Comparison of ENCODE assay signal across 14 cellular contexts in the genomic region with DNA sequence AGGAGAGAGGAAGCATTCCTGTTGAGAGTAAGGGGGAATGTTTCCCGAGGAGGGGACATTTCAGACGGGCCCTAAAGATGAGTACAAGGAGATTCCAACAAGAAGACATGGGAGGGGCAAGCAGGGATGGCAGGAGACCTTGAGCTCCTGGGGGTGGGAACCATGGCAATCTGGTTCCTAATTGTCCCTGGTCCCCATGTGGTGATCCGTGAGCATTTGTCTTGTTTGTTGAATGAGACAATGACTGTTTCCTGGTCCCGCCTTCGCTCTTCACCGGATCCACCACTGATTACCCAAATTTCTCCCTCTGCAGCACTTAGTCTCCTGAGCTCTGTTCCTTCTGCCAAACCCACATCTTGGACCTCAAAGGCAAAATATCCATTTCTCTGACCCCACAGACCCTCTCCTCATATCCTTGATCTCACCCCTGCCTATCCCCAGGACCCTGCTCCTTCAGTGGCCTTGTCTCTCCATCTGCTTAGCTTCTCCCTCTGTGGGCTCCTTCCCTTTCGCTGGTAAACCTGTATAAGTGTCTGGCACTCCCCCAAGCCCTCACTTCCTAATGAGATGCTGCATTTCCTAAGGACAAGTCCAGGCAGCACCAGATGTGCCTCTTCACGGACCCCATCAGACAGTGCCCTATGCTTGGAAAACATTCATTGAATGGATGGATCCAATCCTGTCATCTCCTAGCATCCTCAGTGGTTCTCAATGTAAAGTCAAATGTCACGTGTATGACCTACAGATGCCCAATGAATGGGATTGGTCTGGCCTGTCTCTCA.
"Had no signal": no experiment of that assay in that cellular context is flagged by ENCODE, and none has a peak within 500 bp of the region (broad histone marks: within the 10 kb centered on the region; RNA-seq: fewer than 3 reads in every experiment).

No MANE protein-coding gene starts in this region.

- ATAC-seq: activated CD8-positive, alpha-beta T cell treated with anti-CD3 and anti-CD28 coated beads for 36 hours; effector memory CD8-positive, alpha-beta T cell; gastroesophageal sphincter; stimulated activated naive CD8-positive, alpha-beta T cell treated with anti-CD3 and anti-CD28 coated beads, Interleukin-15, amount 100 ng/mL, for 72 hours had no signal

- H3K27me3 Mint-ChIP-seq: activated CD8-positive, alpha-beta T cell treated with anti-CD3 and anti-CD28 coated beads for 36 hours; effector memory CD8-positive, alpha-beta T cell; stimulated activated naive CD8-positive, alpha-beta T cell treated with anti-CD3 and anti-CD28 coated beads, Interleukin-15, amount 100 ng/mL, for 72 hours had no signal

- H3K27me3 ChIP-seq: brain microvascular endothelial cell, gastroesophageal sphincter, left lung, ovary, testis had no signal

- H3K4me3 ChIP-seq: gastroesophageal sphincter, left lung, ovary, testis had no signal

- H3K27ac Mint-ChIP-seq: activated CD8-positive, alpha-beta T cell treated with anti-CD3 and anti-CD28 coated beads for 36 hours; dendritic cell treated with granulocyte-macrophage colony-stimulating factor and Interleukin-4, amounts not matched to agents 40 ng/mL and 50 ng/mL, for 4 days had no signal

- H3K4me3 Mint-ChIP-seq: activated CD8-positive, alpha-beta T cell treated with anti-CD3 and anti-CD28 coated beads for 36 hours; dendritic cell treated with granulocyte-macrophage colony-stimulating factor and Interleukin-4, amounts not matched to agents 40 ng/mL and 50 ng/mL, for 4 days; effector memory CD8-positive, alpha-beta T cell; stimulated activated naive CD8-positive, alpha-beta T cell treated with anti-CD3 and anti-CD28 coated beads, Interleukin-15, amount 100 ng/mL, for 72 hours had no signal

- H3K9me3 Mint-ChIP-seq: dendritic cell treated with granulocyte-macrophage colony-stimulating factor and Interleukin-4, amounts not matched to agents 40 ng/mL and 50 ng/mL, for 4 days; effector memory CD8-positive, alpha-beta T cell; stimulated activated naive CD8-positive, alpha-beta T cell treated with anti-CD3 and anti-CD28 coated beads, Interleukin-15, amount 100 ng/mL, for 72 hours had no signal

- DNase-seq: activated CD8-positive, alpha-beta memory T cell treated with anti-CD3 and anti-CD28 coated beads, Interleukin-2, amount 50 U/mL, for 48 hours; activated naive CD4-positive, alpha-beta T cell treated with Interleukin-2 at 50 U/mL for 16 hours; brain microvascular endothelial cell; cerebellar nuclear complex; effector memory CD8-positive, alpha-beta T cell; islet precursor cell; ovary; stimulated activated CD4-positive, alpha-beta T cell treated with anti-CD3 and anti-CD28 coated beads, Interleukin-4, amount 100 ng/mL, for 1 hour; stimulated activated naive CD8-positive, alpha-beta T cell treated with anti-CD3 and anti-CD28 coated beads, Interleukin-15, amount 100 ng/mL, for 72 hours; testis had no signal

- H3K36me3 ChIP-seq: brain microvascular endothelial cell, gastroesophageal sphincter, left lung, ovary had no signal
